8 cellular contexts compared by ENCODE assay signal in the genomic region with DNA sequence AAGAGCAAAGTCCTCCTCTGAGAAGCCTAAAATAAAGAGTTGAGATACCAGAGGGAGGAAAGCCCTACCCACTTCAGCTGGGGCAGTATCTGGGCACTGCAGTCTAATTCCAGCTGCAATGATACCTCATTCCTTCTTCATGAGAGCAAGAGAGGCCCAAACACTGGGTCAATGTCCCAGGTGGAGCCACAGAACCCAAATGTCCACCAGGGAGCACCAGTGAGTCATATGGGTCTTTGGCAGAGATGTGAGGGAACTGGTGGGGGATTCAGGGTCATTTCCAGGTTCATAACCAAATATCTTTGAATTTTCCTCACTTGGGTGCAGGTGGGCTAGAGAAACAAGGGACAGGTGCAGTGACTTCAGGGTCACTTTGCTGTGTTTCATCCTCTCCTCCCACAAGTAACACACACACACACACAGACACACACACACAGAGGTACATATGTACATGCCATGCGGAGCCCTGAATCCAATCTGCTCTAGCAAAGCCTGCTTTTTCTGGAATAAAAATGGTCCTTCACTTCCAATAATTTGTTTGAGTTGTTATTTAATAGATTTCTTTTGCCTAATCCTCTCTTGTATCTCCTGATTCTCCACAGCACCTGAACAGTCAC.
DNase-seq lines count a peak whose midpoint lies in the region; ATAC-seq and TF ChIP-seq lines count a peak whose summit lies in the region.

No MANE protein-coding gene starts in this region.

- H3K4me1 ChIP-seq in A673 (ENCODE audit: insufficient read depth, low read length, poor library complexity, severe bottlenecking) (peaks cover 4% of the 10 kb centered on the region), uterus (no peaks in the 10 kb centered on the region)

- no peaks in the 10 kb centered on the region for H3K36me3 ChIP-seq in A673 (ENCODE audit: insufficient read depth, low read length, poor library complexity, severe bottlenecking)
- H3K36me3 ChIP-seq in uterus, result no peaks in the 10 kb centered on the region

- peak; percentile 78 for TF ChIP-seq CTCF in A673 (conservative IDR thresholded peaks at IDR 0.05; ENCODE audit: low read depth, low read length)
- TF ChIP-seq CTCF in GM12864 (IDR thresholded peaks at IDR 0.05; ENCODE audit: low read depth, low read length, missing control alignments), result peak; percentile 73
- peak; percentile 57 for TF ChIP-seq CTCF in LNCAP (IDR thresholded peaks at IDR 0.05)
- TF ChIP-seq CTCF in astrocyte of the spinal cord (IDR thresholded peaks at IDR 0.05; ENCODE audit: low read depth, low read length), result peak; percentile 86
- TF ChIP-seq CTCF in uterus (IDR thresholded peaks at IDR 0.05), result peak in 3 of 4 experiments; percentile 11 to 21 (median 16)

- H3K27me3 ChIP-seq in A673 (replicated peaks; ENCODE audit: insufficient read depth, low read depth, low read length, poor library complexity) (no peaks in the 10 kb centered on the region), uterus (no peaks in the 10 kb centered on the region)

- H3K27ac ChIP-seq in A673 (ENCODE audit: low read depth, low read length, poor library complexity, severe bottlenecking) (no peak overlapping the region), uterus (no peak overlapping the region)

- H3K4me3 ChIP-seq in A673 (ENCODE audit: low read depth, low read length, poor library complexity, severe bottlenecking) (no peak overlapping the region), GM12864 (ENCODE audit: low read depth, low read length) (no peak overlapping the region), astrocyte of the spinal cord (ENCODE audit: low read depth, low read length) (no peak overlapping the region), uterus (no peak overlapping the region)

- TF ChIP-seq POLR2A in uterus (IDR thresholded peaks at IDR 0.05), result no peak

- intact Hi-C loops in A673 (cut with micrococcal nuclease; ENCODE audit: unreplicated experiment) (loop anchor here (2.0 kb wide), 1 partner anchor 842 kb away; no protein-coding TSS in a partner anchor), uterus (cut with DNase I; ENCODE audit: low total_unique reads) (no loop called here)

- CTCF ChIA-PET in A673 (lab: Charles Lee), result no interaction called here

- DNase-seq in A673 (ENCODE audit: low spot score), result peak; percentile 74
- DNase-seq in GM12864 (ENCODE audit: low read depth), result no peak
- DNase-seq in astrocyte of the spinal cord (ENCODE audit: low read depth, low spot score), result peak; percentile 42
- DNase-seq in left lobe of liver (ENCODE audit: low spot score), result peak; percentile 53
- DNase-seq in uterus, result peak in 1 of 2 donors; percentile 16
- DNase-seq in NCI-H2171 (lab: John Stamatoyannopoulos, UW), result no peak

- in situ Hi-C loops in astrocyte of the spinal cord (cut with HindIII; ENCODE audit: low sequenced_read_pairs), result no loop called here

- peak; percentile 84 for ATAC-seq in left lobe of liver
- ATAC-seq in GM18909 (IDR thresholded peaks at IDR 0.05; ENCODE audit: poor library complexity, unreplicated experiment), result no peak

- H3K9me3 ChIP-seq in A673 (ENCODE audit: low read depth, low read length, poor library complexity, severe bottlenecking) (no peaks in the 10 kb centered on the region), uterus (no peaks in the 10 kb centered on the region)

- POLR2A ChIA-PET in A673 (lab: Charles Lee; ENCODE audit: low non-redundant PET), result no interaction called here

- no TSS peak for BruUV-seq in A673 (replicated peaks; lab: Mats Ljungman, UMichigan)

Comparison
In these comparisons a context has a peak if more than half of its experiments do, and no peak if none do; other contexts are left out.
1. DNase-seq: peak in A673 (single experiment), astrocyte of the spinal cord (single experiment) and left lobe of liver (single experiment); none in GM12864 (single experiment) and NCI-H2171 (single experiment).
2. CTCF ChIP-seq: peak in every context shown above with its lines; median percentile 86 in astrocyte of the spinal cord; 78 in A673; 73 in GM12864; 57 in LNCAP; 16 in uterus.